Comparison of ENCODE assay signal across 1 cellular context in genomic region chr11:67119577-67120391, GRCh38.
TF ChIP-seq lines count a peak whose summit lies in the region.

No MANE protein-coding gene starts in this region.

TF ChIP-seq in GM12878, 131 proteins besides CTCF, POLR2A, EP300 and RAD21 (continued from another document):
- 0 out of 2 replicates have a peak, but pooled peaks have one; percentile 54 for TF ChIP-seq IKZF1 (conservative IDR thresholded peaks at IDR 0.05)
